8 cellular contexts compared by ENCODE assay signal in the genomic region with DNA sequence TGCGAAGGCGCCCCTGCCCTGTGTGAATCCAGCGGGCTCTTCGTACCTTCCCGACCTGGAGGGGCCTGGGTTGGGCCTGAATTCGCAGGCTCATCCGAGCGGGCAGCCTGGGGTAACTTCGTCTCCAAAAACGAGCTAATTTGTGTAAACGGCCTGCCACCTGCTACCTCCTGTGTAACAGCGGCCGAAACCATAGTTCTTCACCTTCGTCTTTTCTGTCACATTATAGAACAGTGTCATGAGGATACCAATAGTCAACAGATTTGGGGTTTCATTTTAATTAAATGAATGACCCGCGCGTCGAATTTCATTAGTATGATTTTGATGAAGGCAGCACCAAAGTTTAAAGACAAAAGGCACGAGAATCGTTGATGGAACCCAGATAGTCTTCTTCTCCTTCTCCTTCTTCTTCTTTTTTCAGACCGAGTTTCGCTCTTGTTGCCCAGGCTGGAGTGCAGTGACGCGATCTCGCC. TPM values are rescaled to one million over a fixed set of nuclear protein-coding genes. Genes with fewer than 3 reads are reported as not detected.
A peak's percentile ranks its signal among the peaks of the same experiment; 100 is the strongest.
DNase-seq lines count a peak whose midpoint lies in the region; ATAC-seq and TF ChIP-seq lines count a peak whose summit lies in the region.

No MANE protein-coding gene starts in this region.

- CTCF ChIA-PET in RWPE1 (lab: Yijun Ruan, JAX), result interaction anchor here (0.6 to 1.0 kb wide), 3 partner anchors 10 to 57 kb away, joined by 3 to 5 read pairs (median 3); no protein-coding TSS in a partner anchor

- 50 to 53% (median 53%) methylated on average over 25 of the region's 25 CpGs for WGBS in psoas muscle, 3 donors

- intact Hi-C loops in psoas muscle (cut with DNase I), result no loop called here

- POLR2A ChIA-PET in RWPE1 (lab: Yijun Ruan, JAX; ENCODE audit: low non-redundant PET), result no interaction called here

- H3K4me3 ChIP-seq in GM06990 (replicated peaks; ENCODE audit: low read depth, low read length) (peak overlapping the region; percentile 63), fibroblast of mammary gland (ENCODE audit: control insufficient read depth, low read depth, low read length) (peak overlapping the region; percentile 54), psoas muscle (peak overlapping the region; percentile 91)

- no peaks in the 10 kb centered on the region for H3K9me3 ChIP-seq in psoas muscle

- H3K4me1 ChIP-seq in psoas muscle, result peaks cover 11% of the 10 kb centered on the region

- H3K27ac ChIP-seq in RWPE1 (peak overlapping the region; percentile 49), psoas muscle (peak overlapping the region; percentile 55)

- TF ChIP-seq CTCF in GM06990 (IDR thresholded peaks at IDR 0.05; ENCODE audit: insufficient read depth, low read length, poor library complexity, severe bottlenecking) (no peak), RWPE1 (conservative IDR thresholded peaks at IDR 0.05; ENCODE audit: low read depth) (peak; percentile 22), fibroblast of mammary gland (conservative IDR thresholded peaks at IDR 0.05; ENCODE audit: control insufficient read depth, insufficient read depth, low read depth, low read length) (no peak), psoas muscle (IDR thresholded peaks at IDR 0.05) (no peak)

- DNase-seq in GM06990 (ENCODE audit: extremely low read depth, insufficient read length) (no peak), RWPE1 (ENCODE audit: low spot score) (no peak), fibroblast of mammary gland (ENCODE audit: low read depth) (no peak), psoas muscle (no peak), T1000 (lab: John Stamatoyannopoulos, UW) (no peak), AML-193 (lab: John Stamatoyannopoulos, UW) (no peak)
- no peak for DNase-seq in stimulated activated CD4-positive, alpha-beta T cell treated with anti-CD3 and anti-CD28 coated beads, Interleukin-2, amount 100 ng/mL, for 48 hours

- no peaks in the 10 kb centered on the region for H3K27me3 ChIP-seq in GM06990 (replicated peaks; ENCODE audit: control insufficient read depth, insufficient read depth, low read length)
- no peaks in the 10 kb centered on the region for H3K27me3 ChIP-seq in psoas muscle (ENCODE audit: insufficient read depth in 3 of 3, low read length in 2 of 3)

- ATAC-seq in psoas muscle, result no peak
- no peak for ATAC-seq in HG02759 (IDR thresholded peaks at IDR 0.05; ENCODE audit: unreplicated experiment)

- H3K36me3 ChIP-seq in GM06990 (ENCODE audit: control insufficient read depth, insufficient read depth, low read length) (peaks cover 6% of the 10 kb centered on the region), psoas muscle (ENCODE audit: insufficient read depth in 1 of 2, low read depth in 1 of 2) (peaks cover under 1 to 12% of the 10 kb centered on the region in 2 donors)

RNA-seq across cellular contexts. Expression of a gene that starts 0.5 kb away (rescaled TPM):
- 10 to 100 TPM; 29.6 to 44.3 (median 34.1) TPM for total RNA-seq in psoas muscle
- 10 to 100 TPM; 36.5 to 68.3 (median 42.6) TPM for polyA plus RNA-seq in psoas muscle

RNA-seq across cellular contexts. Expression of a gene that starts 27.2 kb away (rescaled TPM):
- 1,000 to 10,000 TPM; 1,704 to 3,203 (median 2,212) TPM for total RNA-seq in psoas muscle
- 1,000 to 10,000 TPM in 2 of 3 donors, 100 to 1,000 TPM in 1; 700 to 1,893 (median 1,030) TPM for polyA plus RNA-seq in psoas muscle
